ENCODE assay signal across 8 cellular contexts in genomic region chr14:23605931-23606585, GRCh38. TPM values are rescaled to one million over a fixed set of nuclear protein-coding genes. Genes with fewer than 3 reads are reported as not detected.
DNase-seq lines count a peak whose midpoint lies in the region; ATAC-seq and TF ChIP-seq lines count a peak whose summit lies in the region.

No MANE protein-coding gene starts in this region.

- no peaks in the 10 kb centered on the region for H3K36me3 ChIP-seq in H7 (replicated peaks; ENCODE audit: control insufficient read depth, insufficient read depth, low read length)
- H3K36me3 ChIP-seq in PC-9 (ENCODE audit: low read depth), result no peaks in the 10 kb centered on the region

- no peak overlapping the region for H3K4me2 ChIP-seq in PC-9

- no peaks in the 10 kb centered on the region for H3K27me3 Mint-ChIP-seq in activated naive CD8-positive, alpha-beta T cell treated with anti-CD3 and anti-CD28 coated beads, Interleukin-2, amount 50 U/mL, for 24 hours

- POLR2A ChIA-PET in PC-9 (lab: Charles Lee; ENCODE audit: unreplicated experiment), result interaction anchor here (0.5 kb wide), 1 partner anchor 10 kb away, joined by 3 read pairs; no protein-coding TSS in a partner anchor

- no peaks in the 10 kb centered on the region for H4K20me1 ChIP-seq in PC-9 (ENCODE audit: insufficient read depth)

- ATAC-seq in GM18505 (IDR thresholded peaks at IDR 0.05; ENCODE audit: unreplicated experiment) (peak; percentile 75), GM19463 (IDR thresholded peaks at IDR 0.05; ENCODE audit: unreplicated experiment) (peak; percentile 84), HG03097 (IDR thresholded peaks at IDR 0.05; ENCODE audit: low FRiP score, unreplicated experiment) (peak; percentile 79)
- peak; percentile 94 for ATAC-seq in activated naive CD8-positive, alpha-beta T cell treated with anti-CD3 and anti-CD28 coated beads, Interleukin-2, amount 50 U/mL, for 24 hours

- peak; percentile 47 for TF ChIP-seq POLR2A in GM18505 (IDR thresholded peaks at IDR 0.05; ENCODE audit: borderline replicate concordance, extremely low read depth, insufficient read depth, insufficient read length)

- no peaks in the 10 kb centered on the region for H3K79me2 ChIP-seq in PC-9 (ENCODE audit: low read depth)

- H3K27ac Mint-ChIP-seq in activated naive CD8-positive, alpha-beta T cell treated with anti-CD3 and anti-CD28 coated beads, Interleukin-2, amount 50 U/mL, for 24 hours, result peak overlapping the region; percentile 80

- peaks cover under 1% of the 10 kb centered on the region for H3F3A ChIP-seq in PC-9 (ENCODE audit: insufficient read depth, low read depth)

- H3K27me3 ChIP-seq in H7 (ENCODE audit: control insufficient read depth, insufficient read depth, low read length), result no peaks in the 10 kb centered on the region
- H3K27me3 ChIP-seq in PC-9 (ENCODE audit: insufficient read depth, low read depth), result no peaks in the 10 kb centered on the region

- no peaks in the 10 kb centered on the region for H3K9me3 ChIP-seq in PC-9 (ENCODE audit: insufficient read depth, low read depth)

- no peaks in the 10 kb centered on the region for H3K9me2 ChIP-seq in PC-9 (ENCODE audit: insufficient read depth)

- no peak for TF ChIP-seq CTCF in PC-9 (conservative IDR thresholded peaks at IDR 0.05)

- DNase-seq in activated naive CD8-positive, alpha-beta T cell treated with anti-CD3 and anti-CD28 coated beads, Interleukin-2, amount 50 U/mL, for 24 hours, result no peak
- DNase-seq in H7 (no peak), HPDE6-E6E7 (ENCODE audit: extremely low spot score) (no peak), PC-9 (no peak), islet precursor cell (no peak)

- H3K36me3 Mint-ChIP-seq in activated naive CD8-positive, alpha-beta T cell treated with anti-CD3 and anti-CD28 coated beads, Interleukin-2, amount 50 U/mL, for 24 hours (ENCODE audit: low read depth), result peaks cover 9% of the 10 kb centered on the region

- no peak overlapping the region for H2AFZ ChIP-seq in PC-9

- peaks cover 6% of the 10 kb centered on the region for H3K9me3 Mint-ChIP-seq in activated naive CD8-positive, alpha-beta T cell treated with anti-CD3 and anti-CD28 coated beads, Interleukin-2, amount 50 U/mL, for 24 hours

- no peak overlapping the region for H3K27ac ChIP-seq in PC-9

- CTCF ChIA-PET in PC-9 (lab: Charles Lee), result no interaction called here

- H3K4me1 ChIP-seq in PC-9 (replicated peaks; ENCODE audit: insufficient read depth), result peaks cover 13% of the 10 kb centered on the region

- H3K4me1 Mint-ChIP-seq in activated naive CD8-positive, alpha-beta T cell treated with anti-CD3 and anti-CD28 coated beads, Interleukin-2, amount 50 U/mL, for 24 hours, result peaks cover 46% of the 10 kb centered on the region

- no TSS peak for BruUV-seq in PC-9 (replicated peaks; lab: Mats Ljungman, UMichigan)

- H3K4me3 Mint-ChIP-seq in activated naive CD8-positive, alpha-beta T cell treated with anti-CD3 and anti-CD28 coated beads, Interleukin-2, amount 50 U/mL, for 24 hours, result peak overlapping the region; percentile 3

- intact Hi-C loops in PC-9 (cut with micrococcal nuclease; ENCODE audit: unreplicated experiment), result no loop called here

- H3K4me3 ChIP-seq in H7 (ENCODE audit: insufficient read depth, low read depth, low read length) (no peak overlapping the region), PC-9 (no peak overlapping the region)

RNA-seq across cellular contexts. Expression of gene JPH4, which starts 27.5 kb away (rescaled TPM):
- total RNA-seq in H7 (2014; rRNA removed; shearing (Covaris generic)), result 1.4 and 2.0 TPM in 2 replicates
- total RNA-seq in PC-9 (2021), result not detected in 2 replicates

RNA-seq across cellular contexts. Expression of gene DHRS2, which starts 30.1 kb away (rescaled TPM):
- total RNA-seq in H7 (2014; rRNA removed; shearing (Covaris generic)), result 0.74 and 1.1 TPM in 2 replicates
- 0.55 and 1.3 TPM in 2 replicates for total RNA-seq in PC-9 (2021)

RNA-seq across cellular contexts. Expression of gene AP1G2, which starts 38.5 kb away (rescaled TPM):
- 83.3 and 94.9 TPM in 2 replicates for total RNA-seq in H7 (2014; rRNA removed; shearing (Covaris generic))
- 128 and 160 TPM in 2 replicates for total RNA-seq in PC-9 (2021)

RNA-seq across cellular contexts. Expression of gene THTPA, which starts 50.0 kb away (rescaled TPM):
- total RNA-seq in H7 (2014; rRNA removed; shearing (Covaris generic)), result 12.1 and 14.0 TPM in 2 replicates
- 3.4 and 4.1 TPM in 2 replicates for total RNA-seq in PC-9 (2021)

RNA-seq across cellular contexts. Expression of gene ZFHX2, which starts 54.5 kb away (rescaled TPM):
- total RNA-seq in H7 (2014; rRNA removed; shearing (Covaris generic)), result 2.2 and 3.4 TPM in 2 replicates
- total RNA-seq in PC-9 (2021), result 3.7 and 5.3 TPM in 2 replicates
